ENCODE assay signal across 9 cellular contexts in the genomic region with DNA sequence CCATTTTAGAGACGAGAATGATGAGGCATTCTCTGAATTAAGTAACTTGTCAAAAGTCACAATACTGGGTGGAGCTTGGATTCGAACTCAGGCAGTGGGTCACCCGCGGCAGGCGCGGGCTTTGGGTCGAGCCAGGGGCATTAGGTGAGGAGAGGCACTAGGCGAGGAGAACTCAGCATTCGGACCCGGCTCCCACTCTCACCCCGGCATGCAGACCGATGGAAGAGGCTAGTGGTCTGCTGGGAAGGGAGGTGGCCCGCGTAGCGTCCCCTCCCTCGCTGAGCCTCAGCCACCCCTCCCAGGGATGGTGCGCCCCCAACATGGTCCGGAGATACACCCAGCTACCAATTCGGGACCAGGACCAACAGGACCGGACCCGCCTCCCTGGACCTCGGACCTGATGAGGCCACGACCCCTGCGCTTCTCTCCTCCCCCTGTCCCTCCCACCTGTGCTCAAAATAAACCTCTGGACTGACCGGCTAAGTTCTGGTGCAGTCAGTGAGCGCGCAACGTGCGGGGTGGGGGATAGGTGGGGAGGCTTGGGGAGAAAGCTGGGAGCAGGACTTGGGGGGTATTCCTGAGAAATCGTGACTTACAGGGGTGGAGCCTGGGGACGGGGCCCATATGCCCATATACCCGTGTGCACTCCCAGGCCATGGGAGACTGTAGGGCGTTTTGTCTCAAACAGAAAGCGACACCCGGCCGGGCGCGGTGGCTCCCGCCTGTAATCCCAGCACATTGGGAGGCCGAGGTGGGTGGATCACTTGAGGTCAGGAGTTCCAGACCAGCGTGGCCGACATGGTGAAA. TPM values are rescaled to one million over a fixed set of nuclear protein-coding genes. Genes with fewer than 3 reads are reported as not detected.
DNase-seq lines count a peak whose midpoint lies in the region; ATAC-seq, FAIRE-seq and TF ChIP-seq lines count a peak whose summit lies in the region.
"Had no signal": no experiment of that assay in that cellular context is flagged by ENCODE, and none has a peak within 500 bp of the region (broad histone marks: within the 10 kb centered on the region; RNA-seq: fewer than 3 reads in every experiment).

No MANE protein-coding gene starts in this region.

- peaks cover 6 to 29% of the 10 kb centered on the region in 2 donors for H3K4me1 ChIP-seq in kidney (ENCODE audit: control insufficient read depth in 1 of 2, insufficient read depth in 1 of 2, low read depth in 1 of 2, low read length in 2 of 2)

- peak overlapping the region; percentile 13 to 52 for H3K27ac ChIP-seq in kidney (ENCODE audit: low read depth in 2 of 2, low read length in 2 of 2)

- peaks cover 9% of the 10 kb centered on the region for H3K27me3 Mint-ChIP-seq in activated naive CD8-positive, alpha-beta T cell
- peaks cover 34% of the 10 kb centered on the region for H3K27me3 Mint-ChIP-seq in activated naive CD8-positive, alpha-beta T cell treated with anti-CD3 and anti-CD28 coated beads, Interleukin-2, amount 50 U/mL, for 24 hours
- H3K27me3 Mint-ChIP-seq in T-helper 17 cell, result peaks cover 10% of the 10 kb centered on the region
- H3K27me3 Mint-ChIP-seq in type B pancreatic cell, result peaks cover 42% of the 10 kb centered on the region

- peaks cover 28% of the 10 kb centered on the region for H3K4me1 Mint-ChIP-seq in activated naive CD8-positive, alpha-beta T cell (ENCODE audit: low read depth)
- H3K4me1 Mint-ChIP-seq in activated naive CD8-positive, alpha-beta T cell treated with anti-CD3 and anti-CD28 coated beads, Interleukin-2, amount 50 U/mL, for 24 hours, result peaks cover 30% of the 10 kb centered on the region
- peaks cover 24% of the 10 kb centered on the region for H3K4me1 Mint-ChIP-seq in T-helper 17 cell
- H3K4me1 Mint-ChIP-seq in type B pancreatic cell (ENCODE audit: unreplicated experiment), result peaks cover 13% of the 10 kb centered on the region

- H3K9me3 ChIP-seq in T-helper 17 cell (ENCODE audit: control insufficient read depth, low read length, poor library complexity, severe bottlenecking) (no peaks in the 10 kb centered on the region), kidney (ENCODE audit: control insufficient read depth in 1 of 2, low read length in 2 of 2) (no peaks in the 10 kb centered on the region)

- no peaks in the 10 kb centered on the region for H3K36me3 Mint-ChIP-seq in activated naive CD8-positive, alpha-beta T cell
- no peaks in the 10 kb centered on the region for H3K36me3 Mint-ChIP-seq in activated naive CD8-positive, alpha-beta T cell treated with anti-CD3 and anti-CD28 coated beads, Interleukin-2, amount 50 U/mL, for 24 hours (ENCODE audit: low read depth)
- H3K36me3 Mint-ChIP-seq in T-helper 17 cell (ENCODE audit: low read depth), result peaks cover 2% of the 10 kb centered on the region
- no peaks in the 10 kb centered on the region for H3K36me3 Mint-ChIP-seq in type B pancreatic cell

- ATAC-seq in activated naive CD8-positive, alpha-beta T cell treated with anti-CD3 and anti-CD28 coated beads, Interleukin-2, amount 50 U/mL, for 24 hours, result no peak
- no peak for ATAC-seq in T-helper 17 cell

- intact Hi-C loops in kidney (cut with DNase I), result no loop called here

- H3K9me3 Mint-ChIP-seq in activated naive CD8-positive, alpha-beta T cell (ENCODE audit: low read depth), result no peaks in the 10 kb centered on the region
- H3K9me3 Mint-ChIP-seq in activated naive CD8-positive, alpha-beta T cell treated with anti-CD3 and anti-CD28 coated beads, Interleukin-2, amount 50 U/mL, for 24 hours, result no peaks in the 10 kb centered on the region
- H3K9me3 Mint-ChIP-seq in type B pancreatic cell, result no peaks in the 10 kb centered on the region

- H3K4me3 ChIP-seq in kidney (ENCODE audit: low read length in 2 of 2), result peak overlapping the region; percentile 71

- DNase-seq in activated naive CD8-positive, alpha-beta T cell treated with anti-CD3 and anti-CD28 coated beads, Interleukin-2, amount 50 U/mL, for 24 hours, result no peak
- DNase-seq in T-helper 17 cell (no peak), kidney (peak; percentile 79), type B pancreatic cell (ENCODE audit: extremely low spot score, unreplicated experiment) (no peak), NCI-H2081 treated with DMSO at 0.1 percent for 48 hours (lab: John Stamatoyannopoulos, UW) (no peak), epidermal melanocyte (ENCODE audit: insufficient read length, low spot score) (no peak), NOMO-1 treated with dmso at 0.1 percent for 144 hours (lab: John Stamatoyannopoulos, UW; ENCODE audit: unreplicated experiment) (no peak)

- TF ChIP-seq CTCF in kidney (IDR thresholded peaks at IDR 0.05; ENCODE audit: borderline replicate concordance, extremely low read depth, insufficient read depth) (no peak), type B pancreatic cell (conservative IDR thresholded peaks at IDR 0.05) (no peak)

- H3K4me3 Mint-ChIP-seq in activated naive CD8-positive, alpha-beta T cell, result peak overlapping the region; percentile 89
- H3K4me3 Mint-ChIP-seq in activated naive CD8-positive, alpha-beta T cell treated with anti-CD3 and anti-CD28 coated beads, Interleukin-2, amount 50 U/mL, for 24 hours, result no peak overlapping the region
- H3K4me3 Mint-ChIP-seq in T-helper 17 cell, result peak overlapping the region; percentile 78
- H3K4me3 Mint-ChIP-seq in type B pancreatic cell, result peak overlapping the region; percentile 87

- peak overlapping the region in 1 of 2 donors; percentile 63 for H3K9ac ChIP-seq in kidney (ENCODE audit: low read length in 2 of 2)

- FAIRE-seq in kidney (lab: Jason Lieb, UNC), result no peak
- FAIRE-seq: colon had no signal

- H3K27ac Mint-ChIP-seq in activated naive CD8-positive, alpha-beta T cell, result no peak overlapping the region
- no peak overlapping the region for H3K27ac Mint-ChIP-seq in activated naive CD8-positive, alpha-beta T cell treated with anti-CD3 and anti-CD28 coated beads, Interleukin-2, amount 50 U/mL, for 24 hours
- H3K27ac Mint-ChIP-seq in T-helper 17 cell (no peak overlapping the region), type B pancreatic cell (no peak overlapping the region)

- peaks cover 0 to 11% of the 10 kb centered on the region in 2 donors for H3K36me3 ChIP-seq in kidney (ENCODE audit: control insufficient read depth in 1 of 2, insufficient read depth in 2 of 2, low read length in 2 of 2)

RNA-seq across cellular contexts. Expression of gene SNAPC2, which starts 1.3 kb away (rescaled TPM):
- total RNA-seq in T-helper 17 cell, result 10 to 100 TPM; 12.6 to 16.0 TPM
- 18.4 TPM for total RNA-seq in kidney
- polyA plus RNA-seq in kidney (ENCODE audit: insufficient read depth, low read depth, low replicate concordance), result 24.3 TPM
- 13.7 and 15.0 TPM in 2 replicates for total RNA-seq in type B pancreatic cell (ENCODE audit: low replicate concordance)

RNA-seq across cellular contexts. Expression of gene TGFBR3L, which starts 4.2 kb away (rescaled TPM):
- total RNA-seq in T-helper 17 cell (1 to 10 TPM; 1.4 to 1.7 TPM), kidney (0.44 TPM), type B pancreatic cell (ENCODE audit: low replicate concordance) (1.1 and 2.4 TPM in 2 replicates)
- polyA plus RNA-seq in kidney (ENCODE audit: insufficient read depth, low read depth, low replicate concordance), result 1.5 TPM

RNA-seq across cellular contexts. Expression of gene CTXN1, which starts 7.1 kb away (rescaled TPM):
- total RNA-seq in T-helper 17 cell (not detected), kidney (25.9 TPM), type B pancreatic cell (ENCODE audit: low replicate concordance) (50.0 and 57.8 TPM in 2 replicates)
- 8.9 TPM for polyA plus RNA-seq in kidney (ENCODE audit: insufficient read depth, low read depth, low replicate concordance)

RNA-seq across cellular contexts. Expression of gene MAP2K7, which starts 15.1 kb away (rescaled TPM):
- 100 to 1,000 TPM; 104 to 107 TPM for total RNA-seq in T-helper 17 cell
- 37.0 TPM for total RNA-seq in kidney
- polyA plus RNA-seq in kidney (ENCODE audit: insufficient read depth, low read depth, low replicate concordance), result 16.7 TPM
- 38.2 and 42.2 TPM in 2 replicates for total RNA-seq in type B pancreatic cell (ENCODE audit: low replicate concordance)

RNA-seq across cellular contexts. Expression of gene TIMM44, which starts 24.6 kb away (rescaled TPM):
- total RNA-seq in T-helper 17 cell, result 10 to 100 TPM; 89.5 to 93.1 TPM
- total RNA-seq in kidney, result 57.8 TPM
- polyA plus RNA-seq in kidney (ENCODE audit: insufficient read depth, low read depth, low replicate concordance), result 46.7 TPM
- 73.7 and 80.4 TPM in 2 replicates for total RNA-seq in type B pancreatic cell (ENCODE audit: low replicate concordance)

Comparison
In these comparisons a context has a peak if more than half of its experiments do, and no peak if none do; other contexts are left out.
1. RNA of gene CTXN1, which starts 7.1 kb away (total RNA-seq): 50.0 to 57.8 TPM in type B pancreatic cell and 25.9 TPM in kidney (single experiment); not detected in T-helper 17 cell; every median in the first group is over 10 times any median in the second.